1 cellular context compared by ENCODE assay signal in genomic region chr6:144149894-144150672, GRCh38.
A peak's percentile ranks its signal among the peaks of the same experiment; 100 is the strongest.
TF ChIP-seq lines count a peak whose summit lies in the region.

TSS of gene STX11 (plus strand) at chr6:144150517. CDS start at chr6:144186628, 36,111 bp downstream.

TF ChIP-seq in HEK293, 187 proteins besides CTCF, POLR2A, EP300 and RAD21 (continued from another document and continues in another):
- TF ChIP-seq ZNF292 (tag by site-specific recombination; IDR thresholded peaks at IDR 0.05; ENCODE audit: borderline replicate concordance, low read depth) (no peak), FEZF1 (tag by site-specific recombination; IDR thresholded peaks at IDR 0.05) (peak; percentile 20; the same call in 1 of the 2 replicates), ZNF37A (tag by site-specific recombination; IDR thresholded peaks at IDR 0.05) (no peak), KLF10 (tag by site-specific recombination; IDR thresholded peaks at IDR 0.05) (peak; percentile 61; the same call in 1 of the 2 replicates), ZNF132 (tag by site-specific recombination; IDR thresholded peaks at IDR 0.05; ENCODE audit: borderline replicate concordance) (no peak), ZNF202 (tag by site-specific recombination; IDR thresholded peaks at IDR 0.05; ENCODE audit: borderline replicate concordance) (no peak), ZNF335 (tag by site-specific recombination; conservative IDR thresholded peaks at IDR 0.05) (peak; percentile 94), ZNF670 (tag by site-specific recombination; IDR thresholded peaks at IDR 0.05; ENCODE audit: low read depth) (no peak), ZNF184 (tag by site-specific recombination; IDR thresholded peaks at IDR 0.05) (peak; percentile 76; the same call in 1 of the 2 replicates), ZNF660 (tag by site-specific recombination; IDR thresholded peaks at IDR 0.05) (peak; percentile 70; the same call in 1 of the 2 replicates), EGR2 (tag by site-specific recombination; IDR thresholded peaks at IDR 0.05; ENCODE audit: low read depth) (peak; percentile 88), KLF7 (tag by site-specific recombination; IDR thresholded peaks at IDR 0.05; ENCODE audit: borderline replicate concordance) (peak; percentile 94), ZNF391 (tag by site-specific recombination; IDR thresholded peaks at IDR 0.05; ENCODE audit: borderline replicate concordance, low read depth) (0 out of 2 replicates have a peak, but pooled peaks have one; percentile 49), ZNF211 (tag by site-specific recombination; IDR thresholded peaks at IDR 0.05; ENCODE audit: low read depth) (no peak), SP7 (tag by site-specific recombination; IDR thresholded peaks at IDR 0.05) (peak; percentile 65; the same call in 1 of the 2 replicates), HOXC10 (CRISPR knock-in tag; IDR thresholded peaks at IDR 0.05) (peak; percentile 88), ZNF48 (tag by site-specific recombination; IDR thresholded peaks at IDR 0.05) (no peak), SP3 (tag by site-specific recombination; IDR thresholded peaks at IDR 0.05) (peak; percentile 76), WT1 (tag by site-specific recombination; IDR thresholded peaks at IDR 0.05) (no peak), ZNF785 (tag by site-specific recombination; IDR thresholded peaks at IDR 0.05) (0 out of 2 replicates have a peak, but pooled peaks have one; percentile 24), IKZF3 (tag by site-specific recombination; IDR thresholded peaks at IDR 0.05) (peak; percentile 79), ZNF629 (tag by site-specific recombination; IDR thresholded peaks at IDR 0.05) (0 out of 2 replicates have a peak, but pooled peaks have one; percentile 21), SP2 (tag by site-specific recombination; IDR thresholded peaks at IDR 0.05) (peak; percentile 67), ZBTB48 (tag by site-specific recombination; IDR thresholded peaks at IDR 0.05) (peak; percentile 90), ZFP3 (tag by site-specific recombination; IDR thresholded peaks at IDR 0.05; ENCODE audit: low read depth) (no peak), ZEB2 (tag by site-specific recombination; IDR thresholded peaks at IDR 0.05) (peak; percentile 77), ZNF561 (tag by site-specific recombination; IDR thresholded peaks at IDR 0.05; ENCODE audit: borderline replicate concordance) (peak; percentile 89; the same call in 1 of the 2 replicates), ZNF114 (tag by site-specific recombination; IDR thresholded peaks at IDR 0.05) (no peak), ZNF521 (tag by site-specific recombination; IDR thresholded peaks at IDR 0.05) (no peak), ZNF169 (tag by site-specific recombination; IDR thresholded peaks at IDR 0.05) (no peak), KLF16 (tag by site-specific recombination; IDR thresholded peaks at IDR 0.05) (peak; percentile 62; the same call in 1 of the 2 replicates), ZIC2 (tag by site-specific recombination; IDR thresholded peaks at IDR 0.05) (peak; percentile 68), ZXDB (tag by site-specific recombination; IDR thresholded peaks at IDR 0.05) (peak; percentile 72), ZNF138 (tag by site-specific recombination; IDR thresholded peaks at IDR 0.05; ENCODE audit: borderline replicate concordance) (no peak), GLIS1 (tag by site-specific recombination; IDR thresholded peaks at IDR 0.05) (peak; percentile 71), KLF9 (tag by site-specific recombination; IDR thresholded peaks at IDR 0.05; ENCODE audit: low read depth) (peak; percentile 94), ZNF354C (tag by site-specific recombination; IDR thresholded peaks at IDR 0.05; ENCODE audit: borderline replicate concordance, low read depth) (no peak), ZNF350 (tag by site-specific recombination; IDR thresholded peaks at IDR 0.05) (no peak), ZNF777 (tag by site-specific recombination; IDR thresholded peaks at IDR 0.05; ENCODE audit: borderline replicate concordance) (peak; percentile 78), BCL11B (tag by site-specific recombination; IDR thresholded peaks at IDR 0.05; ENCODE audit: low read depth) (peak; percentile 78; the same call in 1 of the 2 replicates), ZNF404 (tag by site-specific recombination; IDR thresholded peaks at IDR 0.05) (no peak), ATF2 (tag by site-specific recombination; IDR thresholded peaks at IDR 0.05; ENCODE audit: low read depth) (no peak), ZNF501 (tag by site-specific recombination; IDR thresholded peaks at IDR 0.05) (peak; percentile 52; the same call in 1 of the 2 replicates), ZNF398 (tag by site-specific recombination; IDR thresholded peaks at IDR 0.05) (0 out of 2 replicates have a peak, but pooled peaks have one; percentile 11), ZFHX2 (tag by site-specific recombination; conservative IDR thresholded peaks at IDR 0.05) (peak; percentile 94), ZBTB20 (tag by site-specific recombination; IDR thresholded peaks at IDR 0.05) (peak; percentile 58; the same call in 1 of the 2 replicates), ZNF639 (tag by site-specific recombination; IDR thresholded peaks at IDR 0.05) (no peak), ZBTB8A (tag by site-specific recombination; IDR thresholded peaks at IDR 0.05) (peak; percentile 69)
- TF ChIP-seq, protein P1, sequence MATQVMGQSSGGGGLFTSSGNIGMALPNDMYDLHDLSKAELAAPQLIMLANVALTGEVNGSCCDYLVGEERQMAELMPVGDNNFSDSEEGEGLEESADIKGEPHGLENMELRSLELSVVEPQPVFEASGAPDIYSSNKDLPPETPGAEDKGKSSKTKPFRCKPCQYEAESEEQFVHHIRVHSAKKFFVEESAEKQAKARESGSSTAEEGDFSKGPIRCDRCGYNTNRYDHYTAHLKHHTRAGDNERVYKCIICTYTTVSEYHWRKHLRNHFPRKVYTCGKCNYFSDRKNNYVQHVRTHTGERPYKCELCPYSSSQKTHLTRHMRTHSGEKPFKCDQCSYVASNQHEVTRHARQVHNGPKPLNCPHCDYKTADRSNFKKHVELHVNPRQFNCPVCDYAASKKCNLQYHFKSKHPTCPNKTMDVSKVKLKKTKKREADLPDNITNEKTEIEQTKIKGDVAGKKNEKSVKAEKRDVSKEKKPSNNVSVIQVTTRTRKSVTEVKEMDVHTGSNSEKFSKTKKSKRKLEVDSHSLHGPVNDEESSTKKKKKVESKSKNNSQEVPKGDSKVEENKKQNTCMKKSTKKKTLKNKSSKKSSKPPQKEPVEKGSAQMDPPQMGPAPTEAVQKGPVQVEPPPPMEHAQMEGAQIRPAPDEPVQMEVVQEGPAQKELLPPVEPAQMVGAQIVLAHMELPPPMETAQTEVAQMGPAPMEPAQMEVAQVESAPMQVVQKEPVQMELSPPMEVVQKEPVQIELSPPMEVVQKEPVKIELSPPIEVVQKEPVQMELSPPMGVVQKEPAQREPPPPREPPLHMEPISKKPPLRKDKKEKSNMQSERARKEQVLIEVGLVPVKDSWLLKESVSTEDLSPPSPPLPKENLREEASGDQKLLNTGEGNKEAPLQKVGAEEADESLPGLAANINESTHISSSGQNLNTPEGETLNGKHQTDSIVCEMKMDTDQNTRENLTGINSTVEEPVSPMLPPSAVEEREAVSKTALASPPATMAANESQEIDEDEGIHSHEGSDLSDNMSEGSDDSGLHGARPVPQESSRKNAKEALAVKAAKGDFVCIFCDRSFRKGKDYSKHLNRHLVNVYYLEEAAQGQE (tag by site-specific recombination; IDR thresholded peaks at IDR 0.05), result peak; percentile 64
- TF ChIP-seq, protein P2, sequence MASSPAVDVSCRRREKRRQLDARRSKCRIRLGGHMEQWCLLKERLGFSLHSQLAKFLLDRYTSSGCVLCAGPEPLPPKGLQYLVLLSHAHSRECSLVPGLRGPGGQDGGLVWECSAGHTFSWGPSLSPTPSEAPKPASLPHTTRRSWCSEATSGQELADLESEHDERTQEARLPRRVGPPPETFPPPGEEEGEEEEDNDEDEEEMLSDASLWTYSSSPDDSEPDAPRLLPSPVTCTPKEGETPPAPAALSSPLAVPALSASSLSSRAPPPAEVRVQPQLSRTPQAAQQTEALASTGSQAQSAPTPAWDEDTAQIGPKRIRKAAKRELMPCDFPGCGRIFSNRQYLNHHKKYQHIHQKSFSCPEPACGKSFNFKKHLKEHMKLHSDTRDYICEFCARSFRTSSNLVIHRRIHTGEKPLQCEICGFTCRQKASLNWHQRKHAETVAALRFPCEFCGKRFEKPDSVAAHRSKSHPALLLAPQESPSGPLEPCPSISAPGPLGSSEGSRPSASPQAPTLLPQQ (tag by site-specific recombination; IDR thresholded peaks at IDR 0.05), result peak; percentile 66
- TF ChIP-seq, protein P3, sequence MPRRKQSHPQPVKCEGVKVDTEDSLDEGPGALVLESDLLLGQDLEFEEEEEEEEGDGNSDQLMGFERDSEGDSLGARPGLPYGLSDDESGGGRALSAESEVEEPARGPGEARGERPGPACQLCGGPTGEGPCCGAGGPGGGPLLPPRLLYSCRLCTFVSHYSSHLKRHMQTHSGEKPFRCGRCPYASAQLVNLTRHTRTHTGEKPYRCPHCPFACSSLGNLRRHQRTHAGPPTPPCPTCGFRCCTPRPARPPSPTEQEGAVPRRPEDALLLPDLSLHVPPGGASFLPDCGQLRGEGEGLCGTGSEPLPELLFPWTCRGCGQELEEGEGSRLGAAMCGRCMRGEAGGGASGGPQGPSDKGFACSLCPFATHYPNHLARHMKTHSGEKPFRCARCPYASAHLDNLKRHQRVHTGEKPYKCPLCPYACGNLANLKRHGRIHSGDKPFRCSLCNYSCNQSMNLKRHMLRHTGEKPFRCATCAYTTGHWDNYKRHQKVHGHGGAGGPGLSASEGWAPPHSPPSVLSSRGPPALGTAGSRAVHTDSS (tag by site-specific recombination; IDR thresholded peaks at IDR 0.05), result no peak; the same call in 1 of the 2 replicates
- TF ChIP-seq, protein P4, sequence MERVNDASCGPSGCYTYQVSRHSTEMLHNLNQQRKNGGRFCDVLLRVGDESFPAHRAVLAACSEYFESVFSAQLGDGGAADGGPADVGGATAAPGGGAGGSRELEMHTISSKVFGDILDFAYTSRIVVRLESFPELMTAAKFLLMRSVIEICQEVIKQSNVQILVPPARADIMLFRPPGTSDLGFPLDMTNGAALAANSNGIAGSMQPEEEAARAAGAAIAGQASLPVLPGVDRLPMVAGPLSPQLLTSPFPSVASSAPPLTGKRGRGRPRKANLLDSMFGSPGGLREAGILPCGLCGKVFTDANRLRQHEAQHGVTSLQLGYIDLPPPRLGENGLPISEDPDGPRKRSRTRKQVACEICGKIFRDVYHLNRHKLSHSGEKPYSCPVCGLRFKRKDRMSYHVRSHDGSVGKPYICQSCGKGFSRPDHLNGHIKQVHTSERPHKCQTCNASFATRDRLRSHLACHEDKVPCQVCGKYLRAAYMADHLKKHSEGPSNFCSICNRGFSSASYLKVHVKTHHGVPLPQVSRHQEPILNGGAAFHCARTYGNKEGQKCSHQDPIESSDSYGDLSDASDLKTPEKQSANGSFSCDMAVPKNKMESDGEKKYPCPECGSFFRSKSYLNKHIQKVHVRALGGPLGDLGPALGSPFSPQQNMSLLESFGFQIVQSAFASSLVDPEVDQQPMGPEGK (tag by site-specific recombination; IDR thresholded peaks at IDR 0.05), result peak; percentile 85
- TF ChIP-seq, protein P5, sequence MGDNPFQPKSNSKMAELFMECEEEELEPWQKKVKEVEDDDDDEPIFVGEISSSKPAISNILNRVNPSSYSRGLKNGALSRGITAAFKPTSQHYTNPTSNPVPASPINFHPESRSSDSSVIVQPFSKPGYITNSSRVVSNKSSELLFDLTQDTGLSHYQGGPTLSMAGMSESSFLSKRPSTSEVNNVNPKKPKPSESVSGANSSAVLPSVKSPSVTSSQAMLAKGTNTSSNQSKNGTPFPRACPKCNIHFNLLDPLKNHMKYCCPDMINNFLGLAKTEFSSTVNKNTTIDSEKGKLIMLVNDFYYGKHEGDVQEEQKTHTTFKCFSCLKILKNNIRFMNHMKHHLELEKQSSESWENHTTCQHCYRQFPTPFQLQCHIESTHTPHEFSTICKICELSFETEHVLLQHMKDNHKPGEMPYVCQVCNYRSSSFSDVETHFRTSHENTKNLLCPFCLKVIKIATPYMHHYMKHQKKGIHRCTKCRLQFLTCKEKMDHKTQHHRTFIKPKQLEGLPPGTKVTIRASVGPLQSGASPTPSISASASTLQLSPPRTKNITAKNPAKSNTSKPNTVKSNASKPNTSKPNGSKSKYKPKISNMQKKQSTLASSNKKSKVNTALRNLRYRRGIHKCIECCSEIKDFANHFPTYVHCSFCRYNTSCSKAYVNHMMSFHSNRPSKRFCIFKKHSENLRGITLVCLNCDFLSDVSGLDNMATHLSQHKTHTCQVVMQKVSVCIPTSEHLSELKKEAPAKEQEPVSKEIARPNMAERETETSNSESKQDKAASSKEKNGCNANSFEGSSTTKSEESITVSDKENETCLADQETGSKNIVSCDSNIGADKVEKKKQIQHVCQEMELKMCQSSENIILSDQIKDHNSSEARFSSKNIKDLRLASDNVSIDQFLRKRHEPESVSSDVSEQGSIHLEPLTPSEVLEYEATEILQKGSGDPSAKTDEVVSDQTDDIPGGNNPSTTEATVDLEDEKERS (tag by site-specific recombination; IDR thresholded peaks at IDR 0.05), result no peak
